ENCODE assay signal across 8 cellular contexts in genomic region chr11:20110908-20111669, GRCh38. TPM values are rescaled to one million over a fixed set of nuclear protein-coding genes. Genes with fewer than 3 reads are reported as not detected.
DNase-seq lines count a peak whose midpoint lies in the region; ATAC-seq and TF ChIP-seq lines count a peak whose summit lies in the region.

No MANE protein-coding gene starts in this region.

- peak; percentile 28 for DNase-seq in AML-193 (lab: John Stamatoyannopoulos, UW)
- peak; percentile 58 for DNase-seq in NCI-H2107 treated with DMSO at 0.1 percent for 48 hours (lab: John Stamatoyannopoulos, UW; ENCODE audit: unreplicated experiment)
- peak; percentile 55 to 62 for DNase-seq in activated CD4-positive, alpha-beta T cell treated with anti-CD3 and anti-CD28 coated beads, Interleukin-2, amount 50 U/mL, for 48 hours
- no peak for DNase-seq in esophagus squamous epithelium (lab: John Stamatoyannopoulos, UW)
- peak; percentile 76 for DNase-seq in neural progenitor cell (ENCODE audit: low spot score)
- no peak for DNase-seq in effector CD4-positive, alpha-beta T cell

- no peaks in the 10 kb centered on the region for H3K9me3 Mint-ChIP-seq in neural progenitor cell

- no peaks in the 10 kb centered on the region for H3F3A ChIP-seq in neural progenitor cell (ENCODE audit: low read depth)

- no peak overlapping the region for H3K9ac ChIP-seq in neural progenitor cell

- no peaks in the 10 kb centered on the region for H3K27me3 ChIP-seq in esophagus squamous epithelium
- no peaks in the 10 kb centered on the region for H3K27me3 ChIP-seq in neural progenitor cell

- H3K27me3 Mint-ChIP-seq in neural progenitor cell (ENCODE audit: insufficient read depth, low read depth) = peaks cover 2% of the 10 kb centered on the region

- H3K27ac ChIP-seq in esophagus squamous epithelium (peak overlapping the region; percentile 79 to 88 (median 88)), neural progenitor cell (no peak overlapping the region)

- peaks cover 5% of the 10 kb centered on the region for H4K20me1 ChIP-seq in neural progenitor cell (ENCODE audit: low read depth)

- no peak overlapping the region for H2AFZ ChIP-seq in neural progenitor cell (replicated peaks)

- TF ChIP-seq CTCF in esophagus squamous epithelium (IDR thresholded peaks at IDR 0.05) (peak in 5 of 6 experiments; percentile 71 to 89 (median 76)), neural progenitor cell (IDR thresholded peaks at IDR 0.05) (peak; percentile 90)

- H3K4me2 ChIP-seq in neural progenitor cell = no peak overlapping the region

- no peak overlapping the region for H3K27ac Mint-ChIP-seq in neural progenitor cell

- 6 to 17% methylated on average over 4 to 8 of the region's 8 CpGs for WGBS in esophagus squamous epithelium, 2 donors

- intact Hi-C loops in esophagus squamous epithelium (cut with DNase I) = no loop called here

- H3K36me3 ChIP-seq in esophagus squamous epithelium (peaks cover 0 to 67% (median 6%) of the 10 kb centered on the region in 3 donors), neural progenitor cell (no peaks in the 10 kb centered on the region)

- no peak for TF ChIP-seq POLR2A in esophagus squamous epithelium (IDR thresholded peaks at IDR 0.05)

- no peaks in the 10 kb centered on the region for H3K9me3 ChIP-seq in esophagus squamous epithelium
- H3K9me3 ChIP-seq in neural progenitor cell (ENCODE audit: low read depth) = no peaks in the 10 kb centered on the region

- H3K4me3 Mint-ChIP-seq in neural progenitor cell = no peak overlapping the region

- no peaks in the 10 kb centered on the region for H3K79me2 ChIP-seq in neural progenitor cell (ENCODE audit: low read depth)

- peak; percentile 74 for ATAC-seq in GM18858 (IDR thresholded peaks at IDR 0.05; ENCODE audit: unreplicated experiment)
- peak; percentile 85 for ATAC-seq in HG03045 (IDR thresholded peaks at IDR 0.05; ENCODE audit: unreplicated experiment)

- H3K4me3 ChIP-seq in esophagus squamous epithelium = no peak overlapping the region
- H3K4me3 ChIP-seq in neural progenitor cell = no peak overlapping the region

- peaks cover 5% of the 10 kb centered on the region for H3K4me1 Mint-ChIP-seq in neural progenitor cell

- H3K36me3 Mint-ChIP-seq in neural progenitor cell = peaks cover 14% of the 10 kb centered on the region

- peaks cover 24 to 33% (median 28%) of the 10 kb centered on the region in 3 donors for H3K4me1 ChIP-seq in esophagus squamous epithelium
- H3K4me1 ChIP-seq in neural progenitor cell = no peaks in the 10 kb centered on the region

RNA-seq across cellular contexts. Expression of gene DBX1, which starts 49.2 kb away (rescaled TPM):
- total RNA-seq in esophagus squamous epithelium (not detected), neural progenitor cell (ENCODE audit: low replicate concordance) (0.43 and 5.3 TPM in 2 replicates)

Comparison
In these comparisons a context has a peak if more than half of its experiments do, and no peak if none do; other contexts are left out.
1. DNase-seq: peak in AML-193 (2 of 2), NCI-H2107 treated with DMSO at 0.1 percent for 48 hours (single experiment), activated CD4-positive, alpha-beta T cell treated with anti-CD3 and anti-CD28 coated beads, Interleukin-2, amount 50 U/mL, for 48 hours (2 of 2) and neural progenitor cell (single experiment); none in esophagus squamous epithelium (single experiment) and effector CD4-positive, alpha-beta T cell (single experiment).